ENCODE assay signal across 1 cellular context in genomic region chr2:28166956-28167355, GRCh38.
TF ChIP-seq lines count a peak whose summit lies in the region.

No MANE protein-coding gene starts in this region.

TF ChIP-seq in SK-N-SH treated with all-trans-retinoic acid at 6 μM for 48 hours, 23 proteins besides CTCF, POLR2A, EP300 and RAD21 (continued from another document):
- TF ChIP-seq POU6F1 (CRISPR knock-in tag; IDR thresholded peaks at IDR 0.05; ENCODE audit: borderline replicate concordance, low read depth) (no peak), ZNF70 (CRISPR knock-in tag; IDR thresholded peaks at IDR 0.05) (no peak), CSRNP3 (CRISPR knock-in tag; IDR thresholded peaks at IDR 0.05) (no peak), CSDC2 (CRISPR knock-in tag; IDR thresholded peaks at IDR 0.05) (no peak), RARB (CRISPR knock-in tag; IDR thresholded peaks at IDR 0.05) (no peak), ZFP30 (CRISPR knock-in tag; IDR thresholded peaks at IDR 0.05) (no peak), SNAI2 (CRISPR knock-in tag; IDR thresholded peaks at IDR 0.05) (no peak), ESRRG (CRISPR knock-in tag; IDR thresholded peaks at IDR 0.05) (no peak), ZNF8 (CRISPR knock-in tag; IDR thresholded peaks at IDR 0.05) (no peak), BACH2 (CRISPR knock-in tag; IDR thresholded peaks at IDR 0.05; ENCODE audit: borderline replicate concordance) (no peak), TOX (CRISPR knock-in tag; IDR thresholded peaks at IDR 0.05; ENCODE audit: borderline replicate concordance) (no peak), TSHZ2 (CRISPR knock-in tag; IDR thresholded peaks at IDR 0.05) (no peak), GLIS3 (CRISPR knock-in tag; IDR thresholded peaks at IDR 0.05) (no peak)
